ENCODE assay signal across 18 cellular contexts in genomic region chr17:50381920-50382319, GRCh38. TPM values are rescaled to one million over a fixed set of nuclear protein-coding genes. Genes with fewer than 3 reads are reported as not detected.
A peak's percentile ranks its signal among the peaks of the same experiment; 100 is the strongest.
DNase-seq lines count a peak whose midpoint lies in the region; TF ChIP-seq lines count a peak whose summit lies in the region.
"Had no signal": no experiment of that assay in that cellular context is flagged by ENCODE, and none has a peak within 500 bp of the region (broad histone marks: within the 10 kb centered on the region; RNA-seq: fewer than 3 reads in every experiment).

No MANE protein-coding gene starts in this region.

- H3K4me3 Mint-ChIP-seq in glutamatergic neuron (ENCODE audit: unreplicated experiment) = no peak overlapping the region

- no peaks in the 10 kb centered on the region for H3K9me3 ChIP-seq in ascending aorta
- H3K9me3 ChIP-seq: SK-N-SH had no signal

- H3K4me3 ChIP-seq in fibroblast of villous mesenchyme (ENCODE audit: low read depth, low read length) (no peak overlapping the region), ascending aorta (no peak overlapping the region)

- peaks cover 1% of the 10 kb centered on the region for H3K9me3 Mint-ChIP-seq in glutamatergic neuron (ENCODE audit: unreplicated experiment)

- H3K27ac Mint-ChIP-seq in glutamatergic neuron (ENCODE audit: unreplicated experiment) = no peak overlapping the region

- DNase-seq in EH (ENCODE audit: low read depth) (peak; percentile 40), fibroblast of villous mesenchyme (ENCODE audit: low read depth) (peak; percentile 7), NCI-H774 (lab: John Stamatoyannopoulos, UW) (no peak), glutamatergic neuron (no peak), ascending aorta (ENCODE audit: low spot score in 2 of 2) (no peak)
- no peak for DNase-seq in stimulated activated CD4-positive, alpha-beta T cell treated with anti-CD3 and anti-CD28 coated beads, Interleukin-4, amount 100 ng/mL, for 24 hours
- DNase-seq: ACHN, AML-193, GOT3, NCI-H1105, NCI-H2081, NCI-H2171 treated with DMSO at 0.1 percent for 48 hours, NCI-H446, NCI-H526 treated with DMSO at 0.1 percent for 48 hours, SK-N-SH had no signal

- peaks cover 2% of the 10 kb centered on the region for H3K4me1 Mint-ChIP-seq in glutamatergic neuron (ENCODE audit: low read depth, unreplicated experiment)

- H3K36me3 ChIP-seq in ascending aorta = peaks cover 49 to 62% of the 10 kb centered on the region in 2 donors

- no peak for TF ChIP-seq CTCF in 22Rv1 (IDR thresholded peaks at IDR 0.05)
- TF ChIP-seq CTCF in VCaP (conservative IDR thresholded peaks at IDR 0.05) = no peak
- TF ChIP-seq CTCF in fibroblast of villous mesenchyme (IDR thresholded peaks at IDR 0.05; ENCODE audit: insufficient read depth, low read depth, low read length) = no peak
- TF ChIP-seq CTCF in glutamatergic neuron (IDR thresholded peaks at IDR 0.05; ENCODE audit: partially characterized antibody, unreplicated experiment) = no peak
- TF ChIP-seq CTCF in ascending aorta (IDR thresholded peaks at IDR 0.05) = no peak

- H3K27ac ChIP-seq in 22Rv1 (peak overlapping the region; percentile 27; the same call in 1 of the 2 replicates), VCaP (peak overlapping the region; percentile 70), ascending aorta (no peak overlapping the region)
- H3K27ac ChIP-seq: C4-2B had no signal

- H3K27me3 Mint-ChIP-seq in glutamatergic neuron (ENCODE audit: unreplicated experiment) = peaks cover 4% of the 10 kb centered on the region

- no peaks in the 10 kb centered on the region for H3K27me3 ChIP-seq in ascending aorta

- H3K4me1 ChIP-seq in ascending aorta = no peaks in the 10 kb centered on the region

- intact Hi-C loops in ascending aorta (cut with DNase I) = no loop called here

- H3K36me3 Mint-ChIP-seq in glutamatergic neuron (ENCODE audit: unreplicated experiment) = peaks cover 4% of the 10 kb centered on the region

RNA-seq across cellular contexts. Expression of gene EME1, which starts 8.9 kb away (rescaled TPM):
- total RNA-seq in fibroblast of villous mesenchyme = 4.5 and 4.7 TPM in 2 replicates
- total RNA-seq in glutamatergic neuron (ENCODE audit: unreplicated experiment) = 4.7 TPM
- not detected for total RNA-seq in ascending aorta

RNA-seq across cellular contexts. Expression of gene MRPL27, which starts 8.9 kb away (rescaled TPM):
- total RNA-seq in fibroblast of villous mesenchyme (55.7 and 63.0 TPM in 2 replicates), glutamatergic neuron (ENCODE audit: unreplicated experiment) (77.2 TPM), ascending aorta (28.9 TPM)

RNA-seq across cellular contexts. Expression of gene LRRC59, which starts 15.4 kb away (rescaled TPM):
- 181 and 191 TPM in 2 replicates for total RNA-seq in fibroblast of villous mesenchyme
- 73.9 TPM for total RNA-seq in glutamatergic neuron (ENCODE audit: unreplicated experiment)
- 91.9 TPM for total RNA-seq in ascending aorta

RNA-seq across cellular contexts. Expression of gene XYLT2, which starts 36.0 kb away (rescaled TPM):
- total RNA-seq in fibroblast of villous mesenchyme (53.5 and 60.5 TPM in 2 replicates), glutamatergic neuron (ENCODE audit: unreplicated experiment) (11.0 TPM), ascending aorta (51.3 TPM)

RNA-seq across cellular contexts. Expression of gene ACSF2, which starts 44.1 kb away (rescaled TPM):
- total RNA-seq in fibroblast of villous mesenchyme (18.1 and 20.3 TPM in 2 replicates), glutamatergic neuron (ENCODE audit: unreplicated experiment) (52.2 TPM), ascending aorta (26.1 TPM)

Comparison
In these comparisons a context has a peak if more than half of its experiments do, and no peak if none do; other contexts are left out.
1. H3K27ac ChIP-seq: peak in 22Rv1 (single experiment) and VCaP (single experiment); none in ascending aorta (0 of 2).
2. DNase-seq: peak in EH (single experiment) and fibroblast of villous mesenchyme (single experiment); none in NCI-H774 (single experiment), glutamatergic neuron (single experiment), ascending aorta (0 of 2) and stimulated activated CD4-positive, alpha-beta T cell treated with anti-CD3 and anti-CD28 coated beads, Interleukin-4, amount 100 ng/mL, for 24 hours (single experiment).